11 cellular contexts compared by ENCODE assay signal in genomic region chr2:239268549-239268948, GRCh38.
DNase-seq lines count a peak whose midpoint lies in the region; ATAC-seq, FAIRE-seq and TF ChIP-seq lines count a peak whose summit lies in the region.
"Had no signal": no experiment of that assay in that cellular context is flagged by ENCODE, and none has a peak within 500 bp of the region (broad histone marks: within the 10 kb centered on the region; RNA-seq: fewer than 3 reads in every experiment).

No MANE protein-coding gene starts in this region.

- CTCF ChIA-PET in A673 (lab: Charles Lee): no interaction called here

- no peak for TF ChIP-seq CTCF in A673 (conservative IDR thresholded peaks at IDR 0.05; ENCODE audit: low read depth, low read length)
- no peak for TF ChIP-seq CTCF in astrocyte (IDR thresholded peaks at IDR 0.05; ENCODE audit: insufficient read depth, low read depth, low read length)
- TF ChIP-seq CTCF in foreskin keratinocyte (conservative IDR thresholded peaks at IDR 0.05): no peak

- H3K27me3 ChIP-seq in A673 (replicated peaks; ENCODE audit: insufficient read depth, low read depth, low read length, poor library complexity) (no peaks in the 10 kb centered on the region), astrocyte (ENCODE audit: insufficient read depth, low read length) (no peaks in the 10 kb centered on the region), foreskin keratinocyte (no peaks in the 10 kb centered on the region)

- H2AFZ ChIP-seq in astrocyte (ENCODE audit: low read depth, low read length): no peak overlapping the region

- H3K9me3 ChIP-seq in A673 (ENCODE audit: low read depth, low read length, poor library complexity, severe bottlenecking) (no peaks in the 10 kb centered on the region), astrocyte (ENCODE audit: insufficient read depth, low read depth, low read length) (peaks cover 5% of the 10 kb centered on the region)

- peaks cover 2% of the 10 kb centered on the region for H3K36me3 Mint-ChIP-seq in astrocyte (ENCODE audit: low read depth, unreplicated experiment)
- no peaks in the 10 kb centered on the region for H3K36me3 Mint-ChIP-seq in natural killer cell treated with Interleukin-12 subunit alpha and Interleukin-12 subunit beta and Interleukin-15 and Interleukin-18, amount 100 ng/mL, for 72 hours

- no peak for ATAC-seq in natural killer cell treated with Interleukin-12 subunit alpha and Interleukin-12 subunit beta and Interleukin-15 and Interleukin-18, amount 100 ng/mL, for 72 hours
- no peak for ATAC-seq in foreskin keratinocyte

- no TSS peak for BruUV-seq in A673 (replicated peaks; lab: Mats Ljungman, UMichigan)

- no peaks in the 10 kb centered on the region for H3K9me3 Mint-ChIP-seq in astrocyte (ENCODE audit: unreplicated experiment)
- H3K9me3 Mint-ChIP-seq in natural killer cell treated with Interleukin-12 subunit alpha and Interleukin-12 subunit beta and Interleukin-15 and Interleukin-18, amount 100 ng/mL, for 72 hours: peaks cover 5% of the 10 kb centered on the region
- H3K9me3 Mint-ChIP-seq: HFFc6 had no signal

- H3K27me3 Mint-ChIP-seq in astrocyte (ENCODE audit: low read depth, unreplicated experiment): no peaks in the 10 kb centered on the region
- H3K27me3 Mint-ChIP-seq in natural killer cell treated with Interleukin-12 subunit alpha and Interleukin-12 subunit beta and Interleukin-15 and Interleukin-18, amount 100 ng/mL, for 72 hours: peaks cover 0 to 2% of the 10 kb centered on the region in 2 donors

- intact Hi-C loops in A673 (cut with micrococcal nuclease; ENCODE audit: unreplicated experiment): no loop called here

- peak overlapping the region; percentile 47 for H3K27ac Mint-ChIP-seq in astrocyte (ENCODE audit: unreplicated experiment)
- peak overlapping the region; percentile 85 to 97 for H3K27ac Mint-ChIP-seq in natural killer cell treated with Interleukin-12 subunit alpha and Interleukin-12 subunit beta and Interleukin-15 and Interleukin-18, amount 100 ng/mL, for 72 hours
- H3K27ac Mint-ChIP-seq: HFFc6 had no signal

- peaks cover 37% of the 10 kb centered on the region for H3K4me1 Mint-ChIP-seq in astrocyte (ENCODE audit: low read depth, unreplicated experiment)
- peaks cover 68 to 73% of the 10 kb centered on the region in 2 donors for H3K4me1 Mint-ChIP-seq in natural killer cell treated with Interleukin-12 subunit alpha and Interleukin-12 subunit beta and Interleukin-15 and Interleukin-18, amount 100 ng/mL, for 72 hours (ENCODE audit: low read depth in 2 of 2)

- H3K79me2 ChIP-seq in astrocyte (ENCODE audit: insufficient read depth, low read length): peaks cover 23% of the 10 kb centered on the region

- H3K4me2 ChIP-seq in astrocyte (ENCODE audit: low read length): no peak overlapping the region

- FAIRE-seq in GM19239 (lab: Jason Lieb, UNC) (peak; percentile 56), astrocyte (lab: Jason Lieb, UNC) (no peak)

- H3K4me3 ChIP-seq in A673 (ENCODE audit: low read depth, low read length, poor library complexity, severe bottlenecking) (no peak overlapping the region), astrocyte (ENCODE audit: insufficient read depth, low read depth, low read length) (no peak overlapping the region)

- H3K9ac ChIP-seq in astrocyte (ENCODE audit: low read length): no peak overlapping the region

- H3K36me3 ChIP-seq in A673 (ENCODE audit: insufficient read depth, low read length, poor library complexity, severe bottlenecking): no peaks in the 10 kb centered on the region
- H3K36me3 ChIP-seq in astrocyte (ENCODE audit: insufficient read depth, low read length): no peaks in the 10 kb centered on the region

- H4K20me1 ChIP-seq in astrocyte (ENCODE audit: insufficient read depth, low read length): peaks cover 33% of the 10 kb centered on the region

- H3K4me1 ChIP-seq in A673 (ENCODE audit: insufficient read depth, low read length, poor library complexity, severe bottlenecking) (peaks cover 77% of the 10 kb centered on the region), astrocyte (ENCODE audit: insufficient read depth, low read length) (peaks cover 30% of the 10 kb centered on the region), foreskin keratinocyte (no peaks in the 10 kb centered on the region)

- no peak overlapping the region for H3K4me3 Mint-ChIP-seq in astrocyte (ENCODE audit: unreplicated experiment)
- H3K4me3 Mint-ChIP-seq in natural killer cell treated with Interleukin-12 subunit alpha and Interleukin-12 subunit beta and Interleukin-15 and Interleukin-18, amount 100 ng/mL, for 72 hours: peak overlapping the region; percentile 92
- H3K4me3 Mint-ChIP-seq: HFFc6 had no signal

- DNase-seq in A673 (ENCODE audit: low spot score) (no peak), GM19239 (ENCODE audit: insufficient read length, low spot score) (no peak), astrocyte (ENCODE audit: low read depth) (no peak), CD1c-positive myeloid dendritic cell (ENCODE audit: extremely low spot score) (no peak), nucleus accumbens (lab: John Stamatoyannopoulos, UW) (no peak), foreskin keratinocyte (no peak), NCI-H774 (lab: John Stamatoyannopoulos, UW) (no peak)
- no peak for DNase-seq in natural killer cell treated with Interleukin-12 subunit alpha and Interleukin-12 subunit beta and Interleukin-15 and Interleukin-18, amount 100 ng/mL, for 72 hours (ENCODE audit: low spot score)
- DNase-seq: DMS153, HFFc6, NCI-H524 had no signal

- H3K27ac ChIP-seq in A673 (ENCODE audit: low read depth, low read length, poor library complexity, severe bottlenecking): peak overlapping the region; percentile 93
- H3K27ac ChIP-seq in astrocyte (ENCODE audit: low read depth, low read length): no peak overlapping the region
- H3K27ac ChIP-seq in foreskin keratinocyte: no peak overlapping the region

- POLR2A ChIA-PET in A673 (lab: Charles Lee; ENCODE audit: low non-redundant PET): interaction anchor here (0.5 kb wide), 1 partner anchor 34 kb away, joined by 4 read pairs; no protein-coding TSS in a partner anchor
